In the genomic region with DNA sequence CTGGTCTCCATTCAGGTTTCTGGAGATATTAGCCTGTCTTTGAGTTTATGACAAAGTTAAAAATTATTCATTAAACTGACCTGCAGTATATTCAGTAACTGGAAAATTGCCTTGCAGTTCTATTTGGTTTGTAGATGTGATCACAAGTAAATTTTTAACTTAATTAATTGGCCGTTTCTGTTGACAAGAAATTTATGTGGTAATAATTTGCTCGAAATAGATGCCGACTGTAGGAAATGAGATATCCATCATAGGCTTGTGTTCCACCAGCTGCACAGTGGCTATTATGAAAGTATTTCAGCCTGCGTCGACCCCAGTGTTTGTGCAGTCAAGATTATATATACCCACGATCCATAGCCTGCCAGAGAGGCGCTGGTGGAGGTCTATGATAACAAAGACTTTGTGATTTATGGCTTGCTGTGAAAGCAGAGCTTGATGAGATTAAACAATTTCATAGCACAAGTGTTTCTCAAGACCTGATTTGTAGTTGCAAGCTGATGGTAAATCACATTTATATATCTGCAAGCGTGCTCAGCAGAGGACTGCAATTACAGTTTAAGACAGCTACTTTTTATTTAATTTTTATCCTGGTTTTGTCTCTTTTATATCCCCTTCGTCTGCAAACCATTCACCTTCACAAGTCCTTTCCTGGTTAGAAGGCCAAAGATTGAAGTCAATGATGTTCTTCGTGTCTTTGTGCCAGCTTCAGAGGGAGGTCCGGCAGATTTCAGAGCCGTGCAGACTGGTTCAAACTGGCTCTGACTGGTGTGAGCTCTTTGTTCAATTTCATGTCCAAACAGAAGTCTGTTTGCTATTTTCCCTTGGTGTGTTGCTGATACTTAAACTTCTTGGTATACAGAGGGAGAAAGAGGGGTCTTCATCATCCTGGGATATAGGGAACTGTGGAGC, we compare ENCODE assay signal across 12 cellular contexts.
A peak's percentile ranks its signal among the peaks of the same experiment; 100 is the strongest.
DNase-seq lines count a peak whose midpoint lies in the region; TF ChIP-seq lines count a peak whose summit lies in the region.
"Had no signal": no experiment of that assay in that cellular context is flagged by ENCODE, and none has a peak within 500 bp of the region (broad histone marks: within the 10 kb centered on the region; RNA-seq: fewer than 3 reads in every experiment).

No MANE protein-coding gene starts in this region.

- H3K4me3 ChIP-seq in astrocyte of the spinal cord (ENCODE audit: low read depth, low read length), result no peak overlapping the region
- H3K4me3 ChIP-seq in CD8-positive, alpha-beta memory T cell (ENCODE audit: low read length), result no peak overlapping the region

- H3K4me3 Mint-ChIP-seq in nephron progenitor cell, result no peak overlapping the region
- H3K4me3 Mint-ChIP-seq in activated CD4-positive, alpha-beta T cell treated with anti-CD3 and anti-CD28 coated beads, Interleukin-2, amount 10 ng/mL, durations not matched to agents 7 days and 5 days, result no peak overlapping the region
- H3K4me3 Mint-ChIP-seq in activated naive CD4-positive, alpha-beta T cell treated with anti-CD3 and anti-CD28 coated beads for 36 hours, result no peak overlapping the region
- no peak overlapping the region for H3K4me3 Mint-ChIP-seq in CD8-positive, alpha-beta memory T cell
- H3K4me3 Mint-ChIP-seq: activated T-helper 1 cell treated with anti-CD3 and anti-CD28 coated beads, Interleukin-12 subunit alpha, Interleukin-12 subunit beta, Interleukin-2, Interleukin-4 antibody, amounts not matched to agents 30 ng/mL and 10 ng/mL and 1 ng/mL, durations not matched to agents 14 hours and 24 hours and 36 hours; CD8-positive, alpha-beta T cell; neural crest cell had no signal

- peaks cover 34% of the 10 kb centered on the region for H3K4me1 Mint-ChIP-seq in nephron progenitor cell
- no peaks in the 10 kb centered on the region for H3K4me1 Mint-ChIP-seq in activated CD4-positive, alpha-beta T cell treated with anti-CD3 and anti-CD28 coated beads, Interleukin-2, amount 10 ng/mL, durations not matched to agents 7 days and 5 days
- H3K4me1 Mint-ChIP-seq in activated naive CD4-positive, alpha-beta T cell treated with anti-CD3 and anti-CD28 coated beads for 36 hours (ENCODE audit: low read depth), result no peaks in the 10 kb centered on the region
- H3K4me1 Mint-ChIP-seq in CD8-positive, alpha-beta memory T cell, result no peaks in the 10 kb centered on the region

- H3K9me3 ChIP-seq in CD8-positive, alpha-beta memory T cell (ENCODE audit: low read length), result no peaks in the 10 kb centered on the region

- peak overlapping the region; percentile 89 for H3K27ac Mint-ChIP-seq in nephron progenitor cell
- no peak overlapping the region for H3K27ac Mint-ChIP-seq in activated CD4-positive, alpha-beta T cell treated with anti-CD3 and anti-CD28 coated beads, Interleukin-2, amount 10 ng/mL, durations not matched to agents 7 days and 5 days
- no peak overlapping the region for H3K27ac Mint-ChIP-seq in activated naive CD4-positive, alpha-beta T cell treated with anti-CD3 and anti-CD28 coated beads for 36 hours
- H3K27ac Mint-ChIP-seq in CD8-positive, alpha-beta memory T cell, result no peak overlapping the region
- H3K27ac Mint-ChIP-seq: activated T-helper 1 cell treated with anti-CD3 and anti-CD28 coated beads, Interleukin-12 subunit alpha, Interleukin-12 subunit beta, Interleukin-2, Interleukin-4 antibody, amounts not matched to agents 30 ng/mL and 10 ng/mL and 1 ng/mL, durations not matched to agents 14 hours and 24 hours and 36 hours; CD8-positive, alpha-beta T cell had no signal

- H3K9me3 Mint-ChIP-seq in nephron progenitor cell, result peaks cover 29% of the 10 kb centered on the region
- H3K9me3 Mint-ChIP-seq in activated CD4-positive, alpha-beta T cell treated with anti-CD3 and anti-CD28 coated beads, Interleukin-2, amount 10 ng/mL, durations not matched to agents 7 days and 5 days, result no peaks in the 10 kb centered on the region
- H3K9me3 Mint-ChIP-seq in activated naive CD4-positive, alpha-beta T cell treated with anti-CD3 and anti-CD28 coated beads for 36 hours, result peaks cover 1% of the 10 kb centered on the region
- H3K9me3 Mint-ChIP-seq in CD8-positive, alpha-beta memory T cell, result peaks cover 0 to 13% (median 3%) of the 10 kb centered on the region in 5 donors
- H3K9me3 Mint-ChIP-seq: activated T-helper 1 cell treated with anti-CD3 and anti-CD28 coated beads, Interleukin-12 subunit alpha, Interleukin-12 subunit beta, Interleukin-2, Interleukin-4 antibody, amounts not matched to agents 30 ng/mL and 10 ng/mL and 1 ng/mL, durations not matched to agents 14 hours and 24 hours and 36 hours had no signal

- CTCF ChIA-PET in activated CD4-positive, alpha-beta T cell treated with anti-CD3 and anti-CD28 coated beads, Interleukin-2, amount 10 ng/mL, durations not matched to agents 7 days and 5 days (lab: Charles Lee), result no interaction called here
- CTCF ChIA-PET in activated naive CD4-positive, alpha-beta T cell treated with anti-CD3 and anti-CD28 coated beads for 36 hours (lab: Charles Lee), result no interaction called here
- CTCF ChIA-PET in CD8-positive, alpha-beta memory T cell (lab: Charles Lee), result no interaction called here

- in situ Hi-C loops in Caki2 (cut with HindIII; ENCODE audit: low pct_unique_long_range_greater_than_20kb, low sequenced_read_pairs), result no loop called here
- in situ Hi-C loops in astrocyte of the spinal cord (cut with HindIII; ENCODE audit: low sequenced_read_pairs), result no loop called here

- H3K27me3 Mint-ChIP-seq in nephron progenitor cell (ENCODE audit: low read depth, poor library complexity), result no peaks in the 10 kb centered on the region
- H3K27me3 Mint-ChIP-seq in activated CD4-positive, alpha-beta T cell treated with anti-CD3 and anti-CD28 coated beads, Interleukin-2, amount 10 ng/mL, durations not matched to agents 7 days and 5 days, result no peaks in the 10 kb centered on the region
- peaks cover 2% of the 10 kb centered on the region for H3K27me3 Mint-ChIP-seq in activated naive CD4-positive, alpha-beta T cell treated with anti-CD3 and anti-CD28 coated beads for 36 hours (ENCODE audit: low read depth)
- no peaks in the 10 kb centered on the region for H3K27me3 Mint-ChIP-seq in CD8-positive, alpha-beta memory T cell

- H3K36me3 Mint-ChIP-seq in nephron progenitor cell (ENCODE audit: low read depth), result peaks cover 26% of the 10 kb centered on the region
- H3K36me3 Mint-ChIP-seq in activated CD4-positive, alpha-beta T cell treated with anti-CD3 and anti-CD28 coated beads, Interleukin-2, amount 10 ng/mL, durations not matched to agents 7 days and 5 days (ENCODE audit: low read depth), result no peaks in the 10 kb centered on the region
- no peaks in the 10 kb centered on the region for H3K36me3 Mint-ChIP-seq in activated naive CD4-positive, alpha-beta T cell treated with anti-CD3 and anti-CD28 coated beads for 36 hours (ENCODE audit: low read depth)
- peaks cover 0 to 3% (median 0%) of the 10 kb centered on the region in 3 donors for H3K36me3 Mint-ChIP-seq in CD8-positive, alpha-beta memory T cell
- H3K36me3 Mint-ChIP-seq: CD8-positive, alpha-beta T cell had no signal

- intact Hi-C loops in activated naive CD4-positive, alpha-beta T cell treated with anti-CD3 and anti-CD28 coated beads for 36 hours (cut with micrococcal nuclease), result no loop called here

- TF ChIP-seq CTCF in astrocyte of the spinal cord (IDR thresholded peaks at IDR 0.05; ENCODE audit: low read depth, low read length) (no peak), nephron progenitor cell (IDR thresholded peaks at IDR 0.05) (no peak)

- no peak overlapping the region for H3K27ac ChIP-seq in CD8-positive, alpha-beta memory T cell (ENCODE audit: low read depth, low read length)

- POLR2A ChIA-PET in activated CD4-positive, alpha-beta T cell treated with anti-CD3 and anti-CD28 coated beads, Interleukin-2, amount 10 ng/mL, durations not matched to agents 7 days and 5 days (lab: Charles Lee), result no interaction called here
- POLR2A ChIA-PET in CD8-positive, alpha-beta memory T cell (lab: Charles Lee), result no interaction called here

- H3K4me1 ChIP-seq in CD8-positive, alpha-beta memory T cell (ENCODE audit: insufficient read depth, low read length), result no peaks in the 10 kb centered on the region

- H3K36me3 ChIP-seq in CD8-positive, alpha-beta memory T cell (ENCODE audit: insufficient read depth, low read length), result no peaks in the 10 kb centered on the region

- H3K27me3 ChIP-seq in CD8-positive, alpha-beta memory T cell (ENCODE audit: insufficient read depth, low read length, poor library complexity, severe bottlenecking), result no peaks in the 10 kb centered on the region

- DNase-seq in Caki2 (ENCODE audit: low read depth), result peak; percentile 89
- peak; percentile 89 for DNase-seq in NCI-H146 (lab: John Stamatoyannopoulos, UW)
- DNase-seq in astrocyte of the spinal cord (ENCODE audit: low read depth, low spot score), result peak; percentile 50
- DNase-seq in nephron progenitor cell, result no peak
- DNase-seq in activated CD4-positive, alpha-beta T cell treated with anti-CD3 and anti-CD28 coated beads, Interleukin-2, amount 10 ng/mL, durations not matched to agents 7 days and 5 days, result no peak
- no peak for DNase-seq in activated naive CD4-positive, alpha-beta T cell treated with anti-CD3 and anti-CD28 coated beads for 36 hours
- DNase-seq in CD8-positive, alpha-beta memory T cell, result no peak
- DNase-seq in activated naive CD4-positive, alpha-beta T cell treated with anti-CD3 and anti-CD28 coated beads, Interleukin-2, amount 50 U/mL, for 16 hours, result no peak
- DNase-seq: CD8-positive, alpha-beta T cell; NCI-H2029 had no signal

Comparison
In these comparisons a context has a peak if more than half of its experiments do, and no peak if none do; other contexts are left out.
1. DNase-seq: peak in Caki2 (single experiment), NCI-H146 (single experiment) and astrocyte of the spinal cord (single experiment); none in nephron progenitor cell (single experiment), activated CD4-positive, alpha-beta T cell treated with anti-CD3 and anti-CD28 coated beads, Interleukin-2, amount 10 ng/mL, durations not matched to agents 7 days and 5 days (single experiment), activated naive CD4-positive, alpha-beta T cell treated with anti-CD3 and anti-CD28 coated beads for 36 hours (single experiment), CD8-positive, alpha-beta memory T cell (0 of 5) and activated naive CD4-positive, alpha-beta T cell treated with anti-CD3 and anti-CD28 coated beads, Interleukin-2, amount 50 U/mL, for 16 hours (single experiment).